16 cellular contexts compared by ENCODE assay signal in genomic region chr16:2465653-2466415, GRCh38. TPM values are rescaled to one million over a fixed set of nuclear protein-coding genes. Genes with fewer than 3 reads are reported as not detected.
A peak's percentile ranks its signal among the peaks of the same experiment; 100 is the strongest.
DNase-seq lines count a peak whose midpoint lies in the region; ATAC-seq and TF ChIP-seq lines count a peak whose summit lies in the region.
"Had no signal": no experiment of that assay in that cellular context is flagged by ENCODE, and none has a peak within 500 bp of the region (broad histone marks: within the 10 kb centered on the region; RNA-seq: fewer than 3 reads in every experiment).

No MANE protein-coding gene starts in this region.

- no peaks in the 10 kb centered on the region for H3K36me3 Mint-ChIP-seq in naive B cell
- H3K36me3 Mint-ChIP-seq: naive thymus-derived CD8-positive, alpha-beta T cell had no signal

- H3K4me3 Mint-ChIP-seq in naive B cell = peak overlapping the region in 5 of 8 donors; percentile 5 to 67 (median 40)
- H3K4me3 Mint-ChIP-seq: activated CD4-positive, alpha-beta memory T cell treated with anti-CD3 and anti-CD28 coated beads for 36 hours; activated naive CD8-positive, alpha-beta T cell treated with anti-CD3 and anti-CD28 coated beads, Interleukin-2, amount 10 ng/mL, durations not matched to agents 7 days and 5 days had no signal

- ATAC-seq in naive B cell (ENCODE audit: low read depth in 2 of 2) = no peak
- ATAC-seq in GM18867 (IDR thresholded peaks at IDR 0.05; ENCODE audit: unreplicated experiment) = no peak
- ATAC-seq: naive thymus-derived CD8-positive, alpha-beta T cell had no signal

- no peaks in the 10 kb centered on the region for H3K9me3 Mint-ChIP-seq in naive B cell
- H3K9me3 Mint-ChIP-seq: activated CD4-positive, alpha-beta memory T cell treated with anti-CD3 and anti-CD28 coated beads for 36 hours; activated naive CD8-positive, alpha-beta T cell treated with anti-CD3 and anti-CD28 coated beads, Interleukin-2, amount 10 ng/mL, durations not matched to agents 7 days and 5 days; naive thymus-derived CD8-positive, alpha-beta T cell had no signal

- TF ChIP-seq CTCF in WERI-Rb-1 (IDR thresholded peaks at IDR 0.05; ENCODE audit: low read depth, low read length) = peak; percentile 56; the same call in 1 of the 2 replicates

- H3K27ac Mint-ChIP-seq in naive B cell = no peak overlapping the region
- H3K27ac Mint-ChIP-seq: activated CD4-positive, alpha-beta memory T cell treated with anti-CD3 and anti-CD28 coated beads for 36 hours; activated naive CD8-positive, alpha-beta T cell treated with anti-CD3 and anti-CD28 coated beads, Interleukin-2, amount 10 ng/mL, durations not matched to agents 7 days and 5 days; naive thymus-derived CD8-positive, alpha-beta T cell had no signal

- H3K4me3 ChIP-seq in WERI-Rb-1 (ENCODE audit: low read depth, low read length) = no peak overlapping the region
- H3K4me3 ChIP-seq: SK-N-MC, stomach had no signal

- no peaks in the 10 kb centered on the region for H3K9me3 ChIP-seq in WERI-Rb-1 (ENCODE audit: severe bottlenecking)
- H3K9me3 ChIP-seq: stomach had no signal

- H3K27me3 ChIP-seq in WERI-Rb-1 (ENCODE audit: insufficient read depth, low read depth, severe bottlenecking) = no peaks in the 10 kb centered on the region

- H3K27ac ChIP-seq in WERI-Rb-1 = peak overlapping the region; percentile 100
- H3K27ac ChIP-seq: SK-N-MC, stomach had no signal

- POLR2A ChIA-PET in HEK293T (lab: Yijun Ruan, JAX) = no interaction called here

- H3K36me3 ChIP-seq in WERI-Rb-1 = peaks cover 49% of the 10 kb centered on the region
- H3K36me3 ChIP-seq: stomach had no signal

- DNase-seq in DMS 273 (lab: John Stamatoyannopoulos, UW; ENCODE audit: unreplicated experiment) (peak; percentile 58), DMS 273 treated with DMSO at 0.1 percent for 48 hours (lab: John Stamatoyannopoulos, UW) (no peak), HEK293T (ENCODE audit: extremely low spot score) (peak; percentile 46), WERI-Rb-1 (peak; percentile 53), naive B cell (no peak), ureter (ENCODE audit: low spot score) (no peak)
- DNase-seq in stimulated activated CD4-positive, alpha-beta T cell treated with anti-CD3 and anti-CD28 coated beads, Interleukin-2, amount 100 ng/mL, for 24 hours = no peak
- DNase-seq: activated CD4-positive, alpha-beta memory T cell treated with anti-CD3 and anti-CD28 coated beads for 36 hours; activated naive CD8-positive, alpha-beta T cell treated with anti-CD3 and anti-CD28 coated beads, Interleukin-2, amount 10 ng/mL, durations not matched to agents 7 days and 5 days; GDM1; islet precursor cell; naive thymus-derived CD8-positive, alpha-beta T cell; NCI-H2227 treated with DMSO at 0.1 percent for 48 hours; stomach had no signal

- H3K27me3 Mint-ChIP-seq in naive B cell = peaks cover 6 to 20% (median 20%) of the 10 kb centered on the region in 3 donors

- CTCF ChIA-PET in HEK293T (lab: Yijun Ruan, JAX) = interaction anchor here (0.6 kb wide), 1 partner anchor 26 kb away, joined by 3 read pairs; no protein-coding TSS in a partner anchor

- H3K4me1 Mint-ChIP-seq in naive B cell = peaks cover 19 to 30% (median 19%) of the 10 kb centered on the region in 3 donors

TF ChIP-seq in HEK293T, 16 proteins besides CTCF, POLR2A, EP300 and RAD21:
- no peak for TF ChIP-seq FOXK2 (IDR thresholded peaks at IDR 0.05)
- no peak for TF ChIP-seq SP1 (IDR thresholded peaks at IDR 0.05)
- TF ChIP-seq BHLHE40 (IDR thresholded peaks at IDR 0.05; ENCODE audit: borderline replicate concordance) = no peak
- no peak for TF ChIP-seq FOXA1 (IDR thresholded peaks at IDR 0.05)
- TF ChIP-seq LEF1 (IDR thresholded peaks at IDR 0.05; ENCODE audit: borderline replicate concordance) = no peak
- TF ChIP-seq FOXM1 (IDR thresholded peaks at IDR 0.05; ENCODE audit: borderline replicate concordance) = no peak
- no peak for TF ChIP-seq CTBP1 (IDR thresholded peaks at IDR 0.05; ENCODE audit: borderline replicate concordance)
- TF ChIP-seq TARDBP (IDR thresholded peaks at IDR 0.05) = no peak
- no peak for TF ChIP-seq HDGF (IDR thresholded peaks at IDR 0.05; ENCODE audit: borderline replicate concordance)
- TF ChIP-seq ARNT (IDR thresholded peaks at IDR 0.05) = no peak
- TF ChIP-seq NFRKB (IDR thresholded peaks at IDR 0.05) = no peak
- TF ChIP-seq L3MBTL2 (conservative IDR thresholded peaks at IDR 0.05) = no peak
- TF ChIP-seq ELF4 (IDR thresholded peaks at IDR 0.05) = no peak
- TF ChIP-seq SUZ12 (IDR thresholded peaks at IDR 0.05) = no peak
- TF ChIP-seq ZNF384 (IDR thresholded peaks at IDR 0.05) = no peak

RNA-seq across cellular contexts. Expression of gene NTN3, which starts 5.3 kb away (rescaled TPM):
- not detected for polyA plus RNA-seq in naive B cell (ENCODE audit: low read depth in 6 of 6)
- total RNA-seq in ureter = not detected
- total RNA-seq: activated CD4-positive, alpha-beta memory T cell treated with anti-CD3 and anti-CD28 coated beads for 36 hours; activated naive CD8-positive, alpha-beta T cell treated with anti-CD3 and anti-CD28 coated beads, Interleukin-2, amount 10 ng/mL, durations not matched to agents 7 days and 5 days; naive thymus-derived CD8-positive, alpha-beta T cell had no signal
- polyA plus RNA-seq: naive thymus-derived CD8-positive, alpha-beta T cell; stomach had no signal

RNA-seq across cellular contexts. Expression of gene TEDC2, which starts 5.9 kb away (rescaled TPM):
- 1 to 10 TPM in 1 of 6 donors, under 1 TPM in 3, not detected in 2; 0.16 to 1.7 (median 0.58) TPM for polyA plus RNA-seq in naive B cell (ENCODE audit: low read depth in 6 of 6)
- 1.5 TPM for total RNA-seq in ureter

RNA-seq across cellular contexts. Expression of gene TBC1D24, which starts 9.1 kb away (rescaled TPM):
- polyA plus RNA-seq in naive B cell (ENCODE audit: low read depth in 6 of 6) = 1 to 10 TPM in 4 of 6 donors, under 1 TPM in 2; 0.22 to 3.3 (median 2.5) TPM
- 6.5 TPM for total RNA-seq in ureter

RNA-seq across cellular contexts. Expression of gene CCNF, which starts 36.6 kb away (rescaled TPM):
- polyA plus RNA-seq in naive B cell (ENCODE audit: low read depth in 6 of 6) = 1 to 10 TPM in 5 of 6 donors, not detected in 1; 1.8 to 5.0 (median 2.8) TPM
- 7.8 TPM for total RNA-seq in ureter

RNA-seq across cellular contexts. Expression of gene ATP6V0C, which starts 47.9 kb away (rescaled TPM):
- 100 to 1,000 TPM in 3 of 6 donors, 10 to 100 TPM in 3; 75.4 to 114 (median 98.1) TPM for polyA plus RNA-seq in naive B cell (ENCODE audit: low read depth in 6 of 6)
- 170 TPM for total RNA-seq in ureter

Comparison
In these comparisons a context has a peak if more than half of its experiments do, and no peak if none do; other contexts are left out.
1. DNase-seq: peak in DMS 273 (single experiment), HEK293T (single experiment) and WERI-Rb-1 (single experiment); none in DMS 273 treated with DMSO at 0.1 percent for 48 hours (single experiment), naive B cell (single experiment), stimulated activated CD4-positive, alpha-beta T cell treated with anti-CD3 and anti-CD28 coated beads, Interleukin-2, amount 100 ng/mL, for 24 hours (0 of 2) and ureter (single experiment).